ENCODE assay signal across 12 cellular contexts in genomic region chrX:144006811-144007210, GRCh38.
DNase-seq lines count a peak whose midpoint lies in the region; ATAC-seq and TF ChIP-seq lines count a peak whose summit lies in the region.
"Had no signal": no experiment of that assay in that cellular context is flagged by ENCODE, and none has a peak within 500 bp of the region (broad histone marks: within the 10 kb centered on the region; RNA-seq: fewer than 3 reads in every experiment).

No MANE protein-coding gene starts in this region.

- intact Hi-C loops in sciatic nerve (cut with DNase I): no loop called here

- H3K4me3 ChIP-seq in AG10803 (ENCODE audit: low read length) (no peak overlapping the region), choroid plexus epithelial cell (ENCODE audit: low read depth, low read length) (no peak overlapping the region)
- H3K4me3 ChIP-seq: BLaER1 treated with 17β-estradiol and CSF1 and Interleukin-3, amounts not matched to agents 10 nM and 100 nM; SJCRH30 had no signal

- TF ChIP-seq CTCF in AG10803 (conservative IDR thresholded peaks at IDR 0.05; ENCODE audit: low read length) (no peak), choroid plexus epithelial cell (conservative IDR thresholded peaks at IDR 0.05; ENCODE audit: low read depth, low read length) (no peak)

- DNase-seq in AG10803 (ENCODE audit: low read depth) (peak; percentile 44), LoVo (ENCODE audit: low spot score) (peak; percentile 0), choroid plexus epithelial cell (ENCODE audit: low read depth) (peak; percentile 23), kidney tubule cell (ENCODE audit: low spot score) (peak; percentile 94), NOMO-1 (lab: John Stamatoyannopoulos, UW; ENCODE audit: unreplicated experiment in 2 of 2) (no peak), iPS-NIHi11 (ENCODE audit: low spot score) (no peak), sciatic nerve (ENCODE audit: low spot score) (no peak)
- DNase-seq: amygdala, DMS79 treated with DMSO at 0.1 percent for 48 hours had no signal

- ATAC-seq in HG03439 (IDR thresholded peaks at IDR 0.05; ENCODE audit: unreplicated experiment) (no peak), sciatic nerve (no peak)

Comparison
In these comparisons a context has a peak if more than half of its experiments do, and no peak if none do; other contexts are left out.
1. DNase-seq: peak in AG10803 (single experiment), LoVo (single experiment), choroid plexus epithelial cell (single experiment) and kidney tubule cell (single experiment); none in NOMO-1 (0 of 2), iPS-NIHi11 (single experiment) and sciatic nerve (single experiment).